In genomic region chr2:173446722-173447121, GRCh38 we compare ENCODE assay signal across 26 cellular contexts.
"Had no signal": no experiment of that assay in that cellular context is flagged by ENCODE, and none has a peak within 500 bp of the region (broad histone marks: within the 10 kb centered on the region; RNA-seq: fewer than 3 reads in every experiment).

No MANE protein-coding gene starts in this region.

- H3K36me3 ChIP-seq: gastroesophageal sphincter, heart left ventricle, left lung, prostate gland, sigmoid colon, stomach, thyroid gland, vagina had no signal

- H3K4me1 ChIP-seq: gastroesophageal sphincter, left lung, prostate gland, thyroid gland, vagina had no signal

- H3K9me3 ChIP-seq: gastroesophageal sphincter, heart left ventricle, left lung, prostate gland, sigmoid colon, stomach, thyroid gland, vagina had no signal

- H3K4me2 ChIP-seq: hepatocyte had no signal

- H3K79me2 ChIP-seq: hepatocyte had no signal

- H3K4me3 ChIP-seq: gastroesophageal sphincter, heart left ventricle, hepatocyte, left lung, prostate gland, sigmoid colon, stomach, thyroid gland, vagina had no signal

- FAIRE-seq: islet of Langerhans had no signal

- H3K27me3 ChIP-seq: gastroesophageal sphincter, heart left ventricle, hepatocyte, left lung, sigmoid colon, stomach, thyroid gland, vagina had no signal

- H3K27ac ChIP-seq: epithelial cell of prostate, gastroesophageal sphincter, heart left ventricle, hepatocyte, left lung, prostate gland, sigmoid colon, stomach, thyroid gland, vagina had no signal

- ATAC-seq: esophagus mucosa; gastroesophageal sphincter; heart left ventricle; left cardiac atrium; left lung; naive thymus-derived CD4-positive, alpha-beta T cell; right cardiac atrium; stimulated activated effector memory CD8-positive, alpha-beta T cell treated with anti-CD3 and anti-CD28 coated beads, Interleukin-12 subunit alpha, Interleukin-12 subunit beta, amount 100 ng/mL, for 72 hours had no signal

- H2AFZ ChIP-seq: hepatocyte had no signal

- DNase-seq: cortex of kidney; effector CD4-positive, alpha-beta T cell; foreskin fibroblast; heart left ventricle; left cardiac atrium; left lung; mesenchymal stem cell; midbrain; naive thymus-derived CD4-positive, alpha-beta T cell; nucleus accumbens; right cardiac atrium; sigmoid colon; stimulated activated CD4-positive, alpha-beta T cell treated with anti-CD3 and anti-CD28 coated beads, Interleukin-2, amount 100 ng/mL, for 24 hours; stimulated activated CD4-positive, alpha-beta T cell treated with anti-CD3 and anti-CD28 coated beads, Interleukin-4, amount 100 ng/mL, for 24 hours; stimulated activated naive CD4-positive, alpha-beta T cell treated with Interleukin-2 at 50 U/mL for 16 hours; stomach; thyroid gland; trophoblast cell had no signal
